Comparison of ENCODE assay signal across 1 cellular context in the genomic region with DNA sequence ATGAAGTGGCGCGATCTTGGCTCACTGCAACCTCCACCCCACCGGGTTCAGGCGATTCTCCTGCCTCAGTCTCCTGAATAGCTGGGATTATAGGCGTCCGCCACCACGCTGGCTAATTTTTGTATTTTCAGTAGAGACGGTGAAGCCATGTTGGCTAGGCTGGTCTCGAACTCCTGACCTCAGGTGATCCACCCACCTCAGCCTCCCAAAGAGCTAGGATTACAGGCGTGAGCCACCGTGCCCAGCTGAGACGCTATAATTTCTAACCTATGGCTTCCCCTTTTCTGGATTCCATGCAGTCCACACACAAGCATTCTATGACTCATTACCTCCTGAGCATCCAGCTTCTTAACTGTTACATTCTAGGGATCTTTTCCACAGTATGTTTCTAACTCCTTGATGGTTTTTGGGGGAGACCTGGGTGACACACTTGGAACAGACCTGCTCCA.
A peak's percentile ranks its signal among the peaks of the same experiment; 100 is the strongest.
TF ChIP-seq lines count a peak whose summit lies in the region.

No MANE protein-coding gene starts in this region.

TF ChIP-seq in WTC11, 78 proteins besides CTCF, POLR2A, EP300 and RAD21 (continued from another document):
- TF ChIP-seq, protein P1, sequence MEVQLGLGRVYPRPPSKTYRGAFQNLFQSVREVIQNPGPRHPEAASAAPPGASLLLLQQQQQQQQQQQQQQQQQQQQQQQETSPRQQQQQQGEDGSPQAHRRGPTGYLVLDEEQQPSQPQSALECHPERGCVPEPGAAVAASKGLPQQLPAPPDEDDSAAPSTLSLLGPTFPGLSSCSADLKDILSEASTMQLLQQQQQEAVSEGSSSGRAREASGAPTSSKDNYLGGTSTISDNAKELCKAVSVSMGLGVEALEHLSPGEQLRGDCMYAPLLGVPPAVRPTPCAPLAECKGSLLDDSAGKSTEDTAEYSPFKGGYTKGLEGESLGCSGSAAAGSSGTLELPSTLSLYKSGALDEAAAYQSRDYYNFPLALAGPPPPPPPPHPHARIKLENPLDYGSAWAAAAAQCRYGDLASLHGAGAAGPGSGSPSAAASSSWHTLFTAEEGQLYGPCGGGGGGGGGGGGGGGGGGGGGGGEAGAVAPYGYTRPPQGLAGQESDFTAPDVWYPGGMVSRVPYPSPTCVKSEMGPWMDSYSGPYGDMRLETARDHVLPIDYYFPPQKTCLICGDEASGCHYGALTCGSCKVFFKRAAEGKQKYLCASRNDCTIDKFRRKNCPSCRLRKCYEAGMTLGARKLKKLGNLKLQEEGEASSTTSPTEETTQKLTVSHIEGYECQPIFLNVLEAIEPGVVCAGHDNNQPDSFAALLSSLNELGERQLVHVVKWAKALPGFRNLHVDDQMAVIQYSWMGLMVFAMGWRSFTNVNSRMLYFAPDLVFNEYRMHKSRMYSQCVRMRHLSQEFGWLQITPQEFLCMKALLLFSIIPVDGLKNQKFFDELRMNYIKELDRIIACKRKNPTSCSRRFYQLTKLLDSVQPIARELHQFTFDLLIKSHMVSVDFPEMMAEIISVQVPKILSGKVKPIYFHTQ (CRISPR knock-in tag; IDR thresholded peaks at IDR 0.05): peak; percentile 61; the same call in 1 of the 2 replicates
- TF ChIP-seq FOXJ3 (CRISPR knock-in tag; IDR thresholded peaks at IDR 0.05; ENCODE audit: borderline replicate concordance): no peak
